In the genomic region with DNA sequence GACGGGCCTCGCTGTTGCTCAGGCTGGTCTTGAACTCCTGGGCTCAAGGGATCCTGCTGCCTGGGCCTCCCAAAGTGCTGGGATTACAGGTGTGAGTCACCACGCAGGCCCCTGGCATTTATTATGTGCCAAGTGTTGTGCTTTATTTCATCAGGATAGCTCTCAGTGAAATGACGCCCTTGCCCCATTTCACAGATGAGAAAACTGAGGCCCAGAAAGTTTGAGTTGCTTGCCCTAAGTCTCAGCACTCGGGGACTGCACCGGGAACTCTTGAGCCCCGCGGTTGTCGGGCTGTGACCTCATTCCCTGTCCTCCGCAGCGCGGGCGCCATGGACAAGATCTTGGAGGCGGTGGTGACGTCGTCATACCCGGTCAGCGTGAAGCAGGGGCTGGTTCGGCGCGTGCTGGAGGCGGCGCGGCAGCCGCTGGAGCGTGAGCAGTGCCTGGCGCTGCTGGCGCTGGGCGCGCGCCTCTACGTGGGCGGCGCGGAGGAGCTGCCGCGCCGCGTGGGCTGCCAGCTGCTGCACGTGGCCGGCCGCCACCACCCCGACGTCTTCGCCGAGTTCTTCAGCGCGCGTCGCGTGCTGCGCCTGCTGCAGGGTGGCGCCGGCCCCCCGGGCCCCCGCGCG, we compare ENCODE assay signal across 13 cellular contexts.
"Had no signal": no experiment of that assay in that cellular context is flagged by ENCODE, and none has a peak within 500 bp of the region (broad histone marks: within the 10 kb centered on the region; RNA-seq: fewer than 3 reads in every experiment).

No MANE protein-coding gene starts in this region.

- H3K4me1 ChIP-seq: lower lobe of right lung had no signal

- H3K4me3 ChIP-seq: cardiac muscle cell, esophagus muscularis mucosa, lower lobe of right lung, ovary, upper lobe of right lung had no signal

- H3K36me3 ChIP-seq: ovary, upper lobe of right lung had no signal

- H3K9me3 ChIP-seq: esophagus muscularis mucosa, lower lobe of right lung, ovary, upper lobe of right lung had no signal

- H3K27ac ChIP-seq: cardiac muscle cell, esophagus muscularis mucosa, lower lobe of right lung, ovary, upper lobe of right lung had no signal

- DNase-seq: activated B cell treated with CpG ODN at 0.5 μM for 24 hours; activated CD4-positive, alpha-beta T cell treated with anti-CD3 and anti-CD28 coated beads for 48 hours; activated naive CD4-positive, alpha-beta T cell treated with anti-CD3 and anti-CD28 coated beads, Interleukin-2, amount 10 ng/mL, durations not matched to agents 7 days and 5 days; hippocampal formation; stimulated activated CD4-positive, alpha-beta T cell treated with anti-CD3 and anti-CD28 coated beads, Interleukin-4, amount 100 ng/mL, for 4 hours; stimulated activated CD8-positive, alpha-beta memory T cell treated with anti-CD3 and anti-CD28 coated beads, Interleukin-4, amount 100 ng/mL, for 48 hours; stimulated activated naive CD4-positive, alpha-beta T cell treated with Interleukin-2 at 50 U/mL for 16 hours; upper lobe of right lung had no signal

- ATAC-seq: activated T-helper 17 cell treated with anti-CD3 and anti-CD28 coated beads, Interleukin-2, amount 50 U/mL, for 72 hours; lower lobe of right lung; upper lobe of right lung had no signal

- H3K27me3 ChIP-seq: cardiac muscle cell, esophagus muscularis mucosa, ovary, upper lobe of right lung had no signal
